Comparison of ENCODE assay signal across 20 cellular contexts in genomic region chr2:44652701-44653100, GRCh38.
DNase-seq lines count a peak whose midpoint lies in the region; ATAC-seq and TF ChIP-seq lines count a peak whose summit lies in the region.
"Had no signal": no experiment of that assay in that cellular context is flagged by ENCODE, and none has a peak within 500 bp of the region (broad histone marks: within the 10 kb centered on the region; RNA-seq: fewer than 3 reads in every experiment).

No MANE protein-coding gene starts in this region.

- H3K4me3 Mint-ChIP-seq in Caco-2 (ENCODE audit: unreplicated experiment): no peak overlapping the region
- H3K4me3 Mint-ChIP-seq: B cell; CD4-positive, CD25-positive, alpha-beta regulatory T cell; IgD-negative memory B cell had no signal

- H3K27ac Mint-ChIP-seq in Caco-2 (ENCODE audit: unreplicated experiment): peak overlapping the region; percentile 16
- H3K27ac Mint-ChIP-seq: B cell; CD4-positive, CD25-positive, alpha-beta regulatory T cell; IgD-negative memory B cell had no signal

- no peaks in the 10 kb centered on the region for H3K27me3 Mint-ChIP-seq in Caco-2 (ENCODE audit: insufficient read depth, unreplicated experiment)
- H3K27me3 Mint-ChIP-seq: B cell; CD4-positive, CD25-positive, alpha-beta regulatory T cell; IgD-negative memory B cell had no signal

- H3K4me1 ChIP-seq in Caco-2 (peaks cover 18% of the 10 kb centered on the region; the same call in 1 of the 2 replicates), upper lobe of right lung (no peaks in the 10 kb centered on the region)

- no peaks in the 10 kb centered on the region for H3K36me3 ChIP-seq in Caco-2 (ENCODE audit: control insufficient read depth, insufficient read depth, low read length)
- H3K36me3 ChIP-seq in MG63: no peaks in the 10 kb centered on the region
- H3K36me3 ChIP-seq in upper lobe of right lung: no peaks in the 10 kb centered on the region

- no peak overlapping the region for H3K27ac ChIP-seq in upper lobe of right lung
- H3K27ac ChIP-seq: 22Rv1, HL-60, PC-9 had no signal

- DNase-seq in Caco-2 (no peak), MG63 (peak; percentile 3), NCI-H69 (lab: John Stamatoyannopoulos, UW) (peak; percentile 67), cerebellum (ENCODE audit: low spot score) (peak; percentile 63), upper lobe of right lung (no peak), NCI-H748 (lab: John Stamatoyannopoulos, UW; ENCODE audit: unreplicated experiment) (no peak), NCI-H128 (lab: John Stamatoyannopoulos, UW; ENCODE audit: unreplicated experiment) (no peak), COLO668 (lab: John Stamatoyannopoulos, UW; ENCODE audit: unreplicated experiment) (no peak)
- DNase-seq: CD4-positive, CD25-positive, alpha-beta regulatory T cell; Kasumi-1; NCI-H1105 treated with DMSO at 0.1 percent for 48 hours; NCI-H2029 treated with DMSO at 0.1 percent for 48 hours; NCI-H526; SW 1271 had no signal

- no peaks in the 10 kb centered on the region for H3K36me3 Mint-ChIP-seq in Caco-2 (ENCODE audit: insufficient read depth, unreplicated experiment)

- H3K4me3 ChIP-seq in Caco-2 (ENCODE audit: low read depth, low read length): no peak overlapping the region
- no peak overlapping the region for H3K4me3 ChIP-seq in MG63
- no peak overlapping the region for H3K4me3 ChIP-seq in upper lobe of right lung
- H3K4me3 ChIP-seq: PC-9 had no signal

- POLR2A ChIA-PET in Caco-2 (lab: Charles Lee): no interaction called here

- CTCF ChIA-PET in Caco-2 (lab: Charles Lee): interaction anchor here (0.6 to 1.0 kb wide), 2 partner anchors 16 to 173 kb away, joined by 3 to 4 read pairs; no protein-coding TSS in a partner anchor

- H3K9me3 ChIP-seq in Caco-2: no peaks in the 10 kb centered on the region
- H3K9me3 ChIP-seq in MG63: no peaks in the 10 kb centered on the region
- H3K9me3 ChIP-seq in upper lobe of right lung: no peaks in the 10 kb centered on the region

- no peak for ATAC-seq in upper lobe of right lung
- ATAC-seq: HCT116 had no signal

- TF ChIP-seq CTCF in Caco-2 (IDR thresholded peaks at IDR 0.05; ENCODE audit: insufficient read depth in 1 of 2, low read depth in 1 of 2, low read length in 1 of 2, severe bottlenecking in 1 of 2, unreplicated experiment in 1 of 2): no peak
- no peak for TF ChIP-seq CTCF in upper lobe of right lung (IDR thresholded peaks at IDR 0.05)

- no peaks in the 10 kb centered on the region for H3K9me3 Mint-ChIP-seq in Caco-2 (ENCODE audit: unreplicated experiment)
- H3K9me3 Mint-ChIP-seq: CD4-positive, CD25-positive, alpha-beta regulatory T cell; IgD-negative memory B cell had no signal

- H3K27me3 ChIP-seq in Caco-2 (replicated peaks; ENCODE audit: control insufficient read depth, insufficient read depth, low read length): no peaks in the 10 kb centered on the region
- H3K27me3 ChIP-seq in MG63: no peaks in the 10 kb centered on the region
- H3K27me3 ChIP-seq in upper lobe of right lung: no peaks in the 10 kb centered on the region

- intact Hi-C loops in Caco-2 (cut with micrococcal nuclease; ENCODE audit: unreplicated experiment) (no loop called here), upper lobe of right lung (cut with DNase I) (no loop called here)

- BruUV-seq in Caco-2 (replicated peaks; lab: Mats Ljungman, UMichigan): no TSS peak

- peaks cover 17% of the 10 kb centered on the region for H3K4me1 Mint-ChIP-seq in Caco-2 (ENCODE audit: low read depth, unreplicated experiment)
- H3K4me1 Mint-ChIP-seq: B cell had no signal

Comparison
In these comparisons a context has a peak if more than half of its experiments do, and no peak if none do; other contexts are left out.
1. DNase-seq: peak in MG63 (single experiment), NCI-H69 (single experiment) and cerebellum (single experiment); none in Caco-2 (0 of 2), upper lobe of right lung (single experiment), NCI-H748 (single experiment), NCI-H128 (single experiment) and COLO668 (single experiment).